ENCODE assay signal across 8 cellular contexts in genomic region chr12:49843411-49843810, GRCh38. TPM values are rescaled to one million over a fixed set of nuclear protein-coding genes. Genes with fewer than 3 reads are reported as not detected.
DNase-seq lines count a peak whose midpoint lies in the region; ATAC-seq, FAIRE-seq and TF ChIP-seq lines count a peak whose summit lies in the region.

No MANE protein-coding gene starts in this region.

- CTCF ChIA-PET in AG04450 (lab: Charles Lee) = interaction anchor here (1.4 kb wide), 1 partner anchor 24 kb away, joined by 7 read pairs; no protein-coding TSS in a partner anchor

- peaks cover 11% of the 10 kb centered on the region; the same call in 1 of the 2 replicates for H3K4me1 ChIP-seq in HUES6 (ENCODE audit: control insufficient read depth, insufficient read depth, low read length)
- peaks cover 11% of the 10 kb centered on the region for H3K4me1 ChIP-seq in mucosa of stomach (ENCODE audit: control insufficient read depth, insufficient read depth, low read length)

- TF ChIP-seq CTCF in AG04450 (IDR thresholded peaks at IDR 0.05; ENCODE audit: low read depth, low read length) (no peak), bronchial epithelial cell (IDR thresholded peaks at IDR 0.05; ENCODE audit: insufficient read depth, low read length, severe bottlenecking) (no peak)

- DNase-seq in AG04450 (ENCODE audit: low read depth, low spot score) (no peak), bronchial epithelial cell (ENCODE audit: low read depth) (no peak), KBM-7 (no peak)
- no peak for DNase-seq in stimulated activated CD8-positive, alpha-beta memory T cell treated with anti-CD3 and anti-CD28 coated beads, Interleukin-4, amount 100 ng/mL, for 48 hours

- H3K36me3 ChIP-seq in HUES6 (ENCODE audit: control insufficient read depth, insufficient read depth, low read length) (no peaks in the 10 kb centered on the region), bronchial epithelial cell (ENCODE audit: control insufficient read depth, insufficient read depth, low read length) (no peaks in the 10 kb centered on the region), mucosa of stomach (ENCODE audit: control insufficient read depth, insufficient read depth, low read length) (no peaks in the 10 kb centered on the region)

- no peaks in the 10 kb centered on the region for H3K9me3 ChIP-seq in AG04450 (ENCODE audit: control insufficient read depth, insufficient read depth, low read length)
- H3K9me3 ChIP-seq in HUES6 (ENCODE audit: control insufficient read depth, insufficient read depth, low read depth, low read length) = no peaks in the 10 kb centered on the region
- no peaks in the 10 kb centered on the region for H3K9me3 ChIP-seq in mucosa of stomach (ENCODE audit: control insufficient read depth, low read length)

- POLR2A ChIA-PET in AG04450 (lab: Yijun Ruan, JAX) = interaction anchor here (0.6 to 1.8 kb wide), 4 partner anchors 16 to 71 kb away, joined by 3 to 23 read pairs (median 4); partner anchors contain the start of gene NCKAP5L

- in situ Hi-C loops in KBM-7 (cut with MboI; ENCODE audit: low pct_unique_long_range_greater_than_20kb, low sequenced_read_pairs) = no loop called here

- no peak for FAIRE-seq in bronchial epithelial cell (lab: Jason Lieb, UNC)

- peak overlapping the region; percentile 83 for H3K4me3 ChIP-seq in AG04450 (ENCODE audit: low read depth, low read length)
- H3K4me3 ChIP-seq in HUES6 (ENCODE audit: low read depth, low read length) = peak overlapping the region; percentile 83
- H3K4me3 ChIP-seq in bronchial epithelial cell (ENCODE audit: low read depth, low read length) = peak overlapping the region; percentile 75
- peak overlapping the region; percentile 26 for H3K4me3 ChIP-seq in mucosa of stomach (ENCODE audit: low read length)

- peak overlapping the region; percentile 92 for H3K27ac ChIP-seq in AG04450 (ENCODE audit: low read depth, low read length)
- H3K27ac ChIP-seq in HUES6 (ENCODE audit: low read depth, low read length) = no peak overlapping the region

- H3K9ac ChIP-seq in HUES6 (ENCODE audit: low read length) = peak overlapping the region; percentile 77
- H3K9ac ChIP-seq in mucosa of stomach (ENCODE audit: low read length) = peak overlapping the region; percentile 95

- ATAC-seq in HG03025 (IDR thresholded peaks at IDR 0.05; ENCODE audit: low FRiP score, unreplicated experiment) = no peak
- no peak for ATAC-seq in HG02981 (IDR thresholded peaks at IDR 0.05; ENCODE audit: unreplicated experiment)

- H3K27me3 ChIP-seq in AG04450 (ENCODE audit: control insufficient read depth, insufficient read depth, low read length) (peaks cover 5% of the 10 kb centered on the region), HUES6 (ENCODE audit: control insufficient read depth, insufficient read depth, low read length) (peaks cover 5% of the 10 kb centered on the region), bronchial epithelial cell (ENCODE audit: control insufficient read depth, insufficient read depth, low read length) (peaks cover 2% of the 10 kb centered on the region), mucosa of stomach (ENCODE audit: control insufficient read depth, insufficient read depth, low read length) (peaks cover 7% of the 10 kb centered on the region)

RNA-seq across cellular contexts. Expression of gene BCDIN3D, which starts 0.5 kb away (rescaled TPM):
- 3.7 and 3.8 TPM in 2 replicates for polyA plus RNA-seq in AG04450 (2011; rRNA removed)
- polyA minus RNA-seq in AG04450 (2011; rRNA and poly(A)+ RNA removed) = 2.4 and 3.0 TPM in 2 replicates
- 6.8 and 7.4 TPM in 2 replicates for total RNA-seq in bronchial epithelial cell

RNA-seq across cellular contexts. Expression of gene NCKAP5L, which starts 15.2 kb away (rescaled TPM):
- polyA plus RNA-seq in AG04450 (2011; rRNA removed) = 5.6 and 7.3 TPM in 2 replicates
- polyA minus RNA-seq in AG04450 (2011; rRNA and poly(A)+ RNA removed) = 15.9 and 16.0 TPM in 2 replicates
- total RNA-seq in bronchial epithelial cell = 3.1 and 3.7 TPM in 2 replicates

Comparison
In these comparisons a context has a peak if more than half of its experiments do, and no peak if none do; other contexts are left out.
1. H3K4me3 ChIP-seq: peak in every context shown above with its lines; median percentile 83 in AG04450; 83 in HUES6; 75 in bronchial epithelial cell; 26 in mucosa of stomach.